In the genomic region with DNA sequence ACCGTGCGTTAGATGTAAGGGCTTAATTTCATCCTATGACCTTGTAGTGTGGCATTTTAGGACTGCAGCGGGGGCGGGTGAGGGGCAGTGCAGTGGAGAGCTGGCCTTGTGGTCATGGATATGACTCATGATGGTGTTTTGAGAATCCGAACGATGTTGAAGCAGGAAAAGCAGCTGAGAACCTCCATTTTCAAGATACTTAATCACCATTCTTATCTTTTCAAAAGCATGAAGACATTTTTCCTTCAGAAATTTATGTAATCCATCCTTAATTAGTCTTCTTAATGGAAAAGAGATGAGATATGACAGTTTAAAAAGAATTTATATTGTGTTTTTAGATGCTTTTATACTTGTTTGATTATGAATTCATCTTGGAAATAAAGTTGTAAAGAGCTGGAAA, we compare ENCODE assay signal across 9 cellular contexts. TPM values are rescaled to one million over a fixed set of nuclear protein-coding genes. Genes with fewer than 3 reads are reported as not detected.
DNase-seq lines count a peak whose midpoint lies in the region; ATAC-seq, FAIRE-seq and TF ChIP-seq lines count a peak whose summit lies in the region.
"Had no signal": no experiment of that assay in that cellular context is flagged by ENCODE, and none has a peak within 500 bp of the region (broad histone marks: within the 10 kb centered on the region; RNA-seq: fewer than 3 reads in every experiment).

No MANE protein-coding gene starts in this region.

- dilution Hi-C loops in endothelial cell of umbilical vein (cut with MboI; ENCODE audit: extremely low pct_ligation_motif_present, low sequenced_read_pairs), result no loop called here

- no TSS peak for BruUV-seq in endothelial cell of umbilical vein (replicated peaks; lab: Mats Ljungman, UMichigan)

- DNase-seq in GM04503 (ENCODE audit: low read depth) (peak; percentile 62), RWPE1 (ENCODE audit: low spot score) (peak; percentile 69), endothelial cell of umbilical vein (ENCODE audit: low read depth, low spot score) (peak; percentile 87), ovary (peak in 4 of 5 donors; percentile 27 to 56 (median 35)), NCI-H1436 treated with DMSO at 0.1 percent for 48 hours (lab: John Stamatoyannopoulos, UW) (no peak), DMS114 treated with DMSO at 0.1 percent for 48 hours (lab: John Stamatoyannopoulos, UW; ENCODE audit: unreplicated experiment) (no peak)
- DNase-seq: NCI-H187 had no signal

- H4K20me1 ChIP-seq in endothelial cell of umbilical vein (replicated peaks; ENCODE audit: control insufficient read depth, extremely low read depth, insufficient read depth, low read length), result no peaks in the 10 kb centered on the region

- no peaks in the 10 kb centered on the region for H3K27me3 ChIP-seq in endothelial cell of umbilical vein (ENCODE audit: control insufficient read depth in 2 of 2, insufficient read depth in 2 of 2, low read length in 2 of 2)
- no peaks in the 10 kb centered on the region for H3K27me3 ChIP-seq in ovary

- 10 to 26% (median 12%) methylated on average over 6 of the region's 6 CpGs for WGBS in ovary, 3 donors

- TF ChIP-seq CTCF in RWPE1 (conservative IDR thresholded peaks at IDR 0.05; ENCODE audit: low read depth) (no peak), endothelial cell of umbilical vein (IDR thresholded peaks at IDR 0.05; ENCODE audit: extremely low read depth in 1 of 2, insufficient read depth in 1 of 2, low read depth in 1 of 2, low read length in 2 of 2) (no peak), ovary (IDR thresholded peaks at IDR 0.05) (no peak)

- TF ChIP-seq POLR2A in endothelial cell of umbilical vein (IDR thresholded peaks at IDR 0.05; ENCODE audit: low read depth, low read length) (no peak), ovary (IDR thresholded peaks at IDR 0.05) (no peak)

- no peaks in the 10 kb centered on the region for H3K9me3 ChIP-seq in endothelial cell of umbilical vein (replicated peaks; ENCODE audit: control insufficient read depth, insufficient read depth, low read length)
- H3K9me3 ChIP-seq in ovary, result no peaks in the 10 kb centered on the region

- H3K79me2 ChIP-seq in endothelial cell of umbilical vein (ENCODE audit: control insufficient read depth, insufficient read depth, low read length), result peaks cover 41% of the 10 kb centered on the region

- peaks cover 17% of the 10 kb centered on the region for H3K4me1 ChIP-seq in endothelial cell of umbilical vein (ENCODE audit: control insufficient read depth, extremely low read depth, insufficient read depth, low read length)
- peaks cover 9% of the 10 kb centered on the region for H3K4me1 ChIP-seq in ovary (ENCODE audit: insufficient read depth)

- no peak for TF ChIP-seq EP300 in ovary (IDR thresholded peaks at IDR 0.05)

- peak; percentile 91 for FAIRE-seq in endothelial cell of umbilical vein (lab: Jason Lieb, UNC)

- H3K4me3 ChIP-seq in endothelial cell of umbilical vein (replicated peaks in 1 of 3; ENCODE audit: insufficient read depth in 1 of 3, low read depth in 1 of 3, low read length in 3 of 3), result no peak overlapping the region
- H3K4me3 ChIP-seq in ovary, result no peak overlapping the region

- intact Hi-C loops in endothelial cell of umbilical vein (cut with micrococcal nuclease), result loop anchor here (1.0 kb wide), 1 partner anchor 9 kb away; a partner anchor contains a TSS
- intact Hi-C loops in ovary (cut with DNase I), result no loop called here

- POLR2A ChIA-PET in RWPE1 (lab: Yijun Ruan, JAX; ENCODE audit: low non-redundant PET) (no interaction called here), endothelial cell of umbilical vein (lab: Charles Lee) (interaction anchor here (1.1 to 2.1 kb wide), 2 partner anchors 10 to 20 kb away, joined by 5 to 7 read pairs; a partner anchor contains a TSS)

- peak overlapping the region; percentile 25 for H3K9ac ChIP-seq in endothelial cell of umbilical vein (replicated peaks; ENCODE audit: extremely low read depth, insufficient read depth, low read length)

- no peaks in the 10 kb centered on the region for H3K9me1 ChIP-seq in endothelial cell of umbilical vein (replicated peaks; ENCODE audit: control insufficient read depth, extremely low read depth, insufficient read depth, low read length)

- H3K4me2 ChIP-seq in endothelial cell of umbilical vein (ENCODE audit: insufficient read depth, low read length), result peak overlapping the region; percentile 38

- H2AFZ ChIP-seq in endothelial cell of umbilical vein (ENCODE audit: low read depth, low read length), result no peak overlapping the region

- CTCF ChIA-PET in RWPE1 (lab: Yijun Ruan, JAX) (no interaction called here), endothelial cell of umbilical vein (lab: Charles Lee) (interaction anchor here (0.5 to 1.9 kb wide), 8 partner anchors 9 to 1349 kb away, joined by 3 to 7 read pairs (median 4); a partner anchor contains a TSS)

- H3K36me3 ChIP-seq in endothelial cell of umbilical vein (ENCODE audit: control insufficient read depth in 2 of 2, extremely low read depth in 1 of 2, insufficient read depth in 2 of 2, low read length in 2 of 2) (peaks cover 7 to 25% of the 10 kb centered on the region in 2 experiments), ovary (no peaks in the 10 kb centered on the region)

- H3K27ac ChIP-seq in RWPE1 (no peak overlapping the region), endothelial cell of umbilical vein (ENCODE audit: insufficient read depth, low read depth, low read length) (peak overlapping the region; percentile 44), ovary (no peak overlapping the region)

- ATAC-seq in HG02885 (IDR thresholded peaks at IDR 0.05; ENCODE audit: poor library complexity, unreplicated experiment) (no peak), HG03095 (IDR thresholded peaks at IDR 0.05; ENCODE audit: unreplicated experiment) (no peak)

TF ChIP-seq in endothelial cell of umbilical vein, 7 proteins besides CTCF, POLR2A, EP300 and RAD21:
- TF ChIP-seq FOS (IDR thresholded peaks at IDR 0.05; ENCODE audit: borderline replicate concordance, insufficient read depth, low read length), result peak; percentile 87
- no peak for TF ChIP-seq EZH2 (IDR thresholded peaks at IDR 0.05; ENCODE audit: borderline replicate concordance, low read depth, low read length, severe bottlenecking)
- TF ChIP-seq GATA2 (IDR thresholded peaks at IDR 0.05; ENCODE audit: insufficient read depth, insufficient read length, low read depth, low read length), result peak; percentile 44
- no peak for TF ChIP-seq POLR2AphosphoS5 (IDR thresholded peaks at IDR 0.05; ENCODE audit: insufficient read depth, low read depth, low read length)
- peak; percentile 70 for TF ChIP-seq JUN (IDR thresholded peaks at IDR 0.05; ENCODE audit: borderline replicate concordance, insufficient read depth, insufficient read length, low read depth)

RNA-seq across cellular contexts. Expression of a gene that starts 9.6 kb away (rescaled TPM):
- total RNA-seq in endothelial cell of umbilical vein, result 275 and 290 TPM in 2 replicates
- polyA plus RNA-seq in endothelial cell of umbilical vein, result 184 and 204 TPM in 2 replicates
- polyA plus RNA-seq in endothelial cell of umbilical vein (2011; cell fraction: cytosol; rRNA removed), result 318 and 372 TPM in 2 replicates
- polyA plus RNA-seq in endothelial cell of umbilical vein (2011; cell fraction: nucleus; rRNA removed), result 170 and 184 TPM in 2 replicates
- polyA plus RNA-seq in endothelial cell of umbilical vein (2012), result 397 and 426 TPM in 2 replicates
- 159 and 163 TPM in 2 replicates for polyA minus RNA-seq in endothelial cell of umbilical vein
- polyA minus RNA-seq in endothelial cell of umbilical vein (2011; cell fraction: cytosol; rRNA and poly(A)+ RNA removed), result 85.2 TPM
- polyA minus RNA-seq in endothelial cell of umbilical vein (2011; cell fraction: nucleus; rRNA and poly(A)+ RNA removed), result 60.1 and 87.8 TPM in 2 replicates
- total RNA-seq in ovary, result 100 to 1,000 TPM; 154 to 214 (median 191) TPM
- polyA plus RNA-seq in ovary, result 100 to 1,000 TPM; 179 to 324 TPM

RNA-seq across cellular contexts. Expression of a gene that starts 9.8 kb away (rescaled TPM):
- 13.6 and 14.4 TPM in 2 replicates for total RNA-seq in endothelial cell of umbilical vein
- polyA plus RNA-seq in endothelial cell of umbilical vein, result 1.7 and 2.6 TPM in 2 replicates
- polyA plus RNA-seq in endothelial cell of umbilical vein (2011; cell fraction: cytosol; rRNA removed), result 3.1 TPM in 2 replicates
- 8.4 and 13.3 TPM in 2 replicates for polyA plus RNA-seq in endothelial cell of umbilical vein (2011; cell fraction: nucleus; rRNA removed)
- polyA plus RNA-seq in endothelial cell of umbilical vein (2012), result 5.1 and 7.8 TPM in 2 replicates
- polyA minus RNA-seq in endothelial cell of umbilical vein, result 3.1 and 4.4 TPM in 2 replicates
- 1.1 TPM for polyA minus RNA-seq in endothelial cell of umbilical vein (2011; cell fraction: cytosol; rRNA and poly(A)+ RNA removed)
- polyA minus RNA-seq in endothelial cell of umbilical vein (2011; cell fraction: nucleus; rRNA and poly(A)+ RNA removed), result 6.6 and 9.7 TPM in 2 replicates
- 10 to 100 TPM in 5 of 7 donors, 1 to 10 TPM in 2; 7.4 to 14.6 (median 12.1) TPM for total RNA-seq in ovary
- polyA plus RNA-seq in ovary, result 10 to 100 TPM in 1 of 2 donors, 1 to 10 TPM in 1; 8.2 to 11.4 TPM

RNA-seq across cellular contexts. Expression of a gene that starts 20.7 kb away (rescaled TPM):
- total RNA-seq in endothelial cell of umbilical vein, result 10.1 and 10.5 TPM in 2 replicates
- polyA plus RNA-seq in endothelial cell of umbilical vein, result 1.8 and 2.4 TPM in 2 replicates
- 3.0 and 3.2 TPM in 2 replicates for polyA plus RNA-seq in endothelial cell of umbilical vein (2011; cell fraction: cytosol; rRNA removed)
- 3.7 and 5.1 TPM in 2 replicates for polyA plus RNA-seq in endothelial cell of umbilical vein (2011; cell fraction: nucleus; rRNA removed)
- polyA plus RNA-seq in endothelial cell of umbilical vein (2012), result 6.8 and 7.1 TPM in 2 replicates
- polyA minus RNA-seq in endothelial cell of umbilical vein, result 3.2 and 4.2 TPM in 2 replicates
- 1.5 TPM for polyA minus RNA-seq in endothelial cell of umbilical vein (2011; cell fraction: cytosol; rRNA and poly(A)+ RNA removed)
- polyA minus RNA-seq in endothelial cell of umbilical vein (2011; cell fraction: nucleus; rRNA and poly(A)+ RNA removed), result 9.5 and 9.7 TPM in 2 replicates
- 10 to 100 TPM in 5 of 7 donors, 1 to 10 TPM in 2; 8.0 to 13.7 (median 11.8) TPM for total RNA-seq in ovary
- 10 to 100 TPM in 1 of 2 donors, 1 to 10 TPM in 1; 7.1 to 15.9 TPM for polyA plus RNA-seq in ovary

Comparison
In these comparisons a context has a peak if more than half of its experiments do, and no peak if none do; other contexts are left out.
1. DNase-seq: peak in GM04503 (single experiment), RWPE1 (single experiment), endothelial cell of umbilical vein (single experiment) and ovary (4 of 5); none in NCI-H1436 treated with DMSO at 0.1 percent for 48 hours (single experiment) and DMS114 treated with DMSO at 0.1 percent for 48 hours (single experiment).